In genomic region chr7:92913849-92914248, GRCh38 we compare ENCODE assay signal across 28 cellular contexts.
"Had no signal": no experiment of that assay in that cellular context is flagged by ENCODE, and none has a peak within 500 bp of the region (broad histone marks: within the 10 kb centered on the region; RNA-seq: fewer than 3 reads in every experiment).

No MANE protein-coding gene starts in this region.

- H3K4me1 Mint-ChIP-seq: naive B cell had no signal

- H3K36me3 Mint-ChIP-seq: naive B cell had no signal

- H3K4me3 ChIP-seq: colonic mucosa, esophagus squamous epithelium, gastrocnemius medialis, heart right ventricle, left lung, lower lobe of right lung, mucosa of descending colon had no signal

- H3K36me3 ChIP-seq: colonic mucosa, esophagus squamous epithelium, gastrocnemius medialis, heart right ventricle, left lung, lower lobe of right lung had no signal

- H3K9me3 ChIP-seq: colonic mucosa, esophagus squamous epithelium, gastrocnemius medialis, heart right ventricle, left lung, lower lobe of right lung, mucosa of descending colon had no signal

- ATAC-seq: effector memory CD8-positive, alpha-beta T cell; esophagus mucosa; gastrocnemius medialis; heart right ventricle; left cardiac atrium; left lung; left ventricle myocardium superior; lower lobe of right lung; mucosa of descending colon had no signal

- H3K4me3 Mint-ChIP-seq: dendritic cell treated with granulocyte-macrophage colony-stimulating factor and Interleukin-4, amounts not matched to agents 40 ng/mL and 50 ng/mL, for 4 days; effector memory CD8-positive, alpha-beta T cell; endodermal cell; mesothelial cell of epicardium; naive B cell had no signal

- H3K27ac Mint-ChIP-seq: dendritic cell treated with granulocyte-macrophage colony-stimulating factor and Interleukin-4, amounts not matched to agents 40 ng/mL and 50 ng/mL, for 4 days; effector memory CD8-positive, alpha-beta T cell; endodermal cell; mesothelial cell of epicardium; naive B cell had no signal

- FAIRE-seq: endometrium, islet of Langerhans, keratinocyte had no signal

- H3K27me3 Mint-ChIP-seq: dendritic cell treated with granulocyte-macrophage colony-stimulating factor and Interleukin-4, amounts not matched to agents 40 ng/mL and 50 ng/mL, for 4 days; effector memory CD8-positive, alpha-beta T cell; naive B cell had no signal

- H3K4me1 ChIP-seq: colonic mucosa, esophagus squamous epithelium, gastrocnemius medialis, left lung had no signal

- H3K9me3 Mint-ChIP-seq: dendritic cell treated with granulocyte-macrophage colony-stimulating factor and Interleukin-4, amounts not matched to agents 40 ng/mL and 50 ng/mL, for 4 days; effector memory CD8-positive, alpha-beta T cell; endodermal cell; naive B cell had no signal

- DNase-seq: colonic mucosa; cortex of kidney; effector CD8-positive, alpha-beta T cell; effector memory CD8-positive, alpha-beta T cell; endodermal cell; erythroblast; esophagus squamous epithelium; foreskin fibroblast; foreskin melanocyte; gastrocnemius medialis; glutamatergic neuron; head of caudate nucleus; heart right ventricle; hippocampal formation; left cardiac atrium; left lung; left ventricle myocardium superior; lower lobe of right lung; mesenchymal stem cell; mucosa of descending colon; naive B cell had no signal

- H3K27me3 ChIP-seq: colonic mucosa, esophagus squamous epithelium, gastrocnemius medialis, heart right ventricle, left lung had no signal

- H3K27ac ChIP-seq: colonic mucosa, epithelial cell of prostate, esophagus squamous epithelium, gastrocnemius medialis, heart right ventricle, left lung, lower lobe of right lung had no signal
